Comparison of ENCODE assay signal across 14 cellular contexts in genomic region chr17:135022-135421, GRCh38. TPM values are rescaled to one million over a fixed set of nuclear protein-coding genes. Genes with fewer than 3 reads are reported as not detected.
DNase-seq lines count a peak whose midpoint lies in the region; ATAC-seq and TF ChIP-seq lines count a peak whose summit lies in the region.
"Not testable (repeated sequence)": the region's sequence is repeated elsewhere in the genome, so short reads cannot be mapped to it uniquely, and the experiment has no call there.
"Had no signal": no experiment of that assay in that cellular context is flagged by ENCODE, and none has a peak within 500 bp of the region (broad histone marks: within the 10 kb centered on the region; RNA-seq: fewer than 3 reads in every experiment).

No MANE protein-coding gene starts in this region.

- peak; percentile 51 for DNase-seq in activated CD8-positive, alpha-beta memory T cell treated with anti-CD3 and anti-CD28 coated beads for 24 hours
- peak; percentile 55 for DNase-seq in chondrocyte (ENCODE audit: low spot score)
- DNase-seq in lower lobe of right lung: peak; percentile 17
- DNase-seq in omental fat pad (ENCODE audit: low spot score): peak; percentile 14
- DNase-seq in spleen: peak; percentile 45
- peak; percentile 36 for DNase-seq in ureter (ENCODE audit: low spot score)

- ATAC-seq in lower lobe of right lung; omental fat pad (ENCODE audit: low FRiP score): not testable (repeated sequence)

- not testable (repeated sequence) for TF ChIP-seq POLR2A in spleen (IDR thresholded peaks at IDR 0.05)

- not testable (repeated sequence) for H3K27me3 ChIP-seq in lower lobe of right lung (ENCODE audit: low read depth); spleen (replicated peaks in 1 of 7)

- H3K4me1 ChIP-seq in lower lobe of right lung, spleen: not testable (repeated sequence)

- intact Hi-C loops in lower lobe of right lung (cut with DNase I); spleen (cut with DNase I; ENCODE audit: low total_unique reads): not testable (repeated sequence)

- H3K27ac ChIP-seq in lower lobe of right lung, spleen: not testable (repeated sequence)

- not testable (repeated sequence) for H3K9me3 Mint-ChIP-seq in chondrocyte (ENCODE audit: low read depth)

- WGBS in spleen, 5 donors: 81 to 93% (median 87%) methylated on average over 6 of the region's 6 CpGs

- H3K36me3 ChIP-seq in lower lobe of right lung, spleen: not testable (repeated sequence)

- not testable (repeated sequence) for H3K36me3 Mint-ChIP-seq in chondrocyte (ENCODE audit: low read depth)

- H3K4me3 Mint-ChIP-seq in chondrocyte (ENCODE audit: unreplicated experiment): not testable (repeated sequence)

- not testable (repeated sequence) for H3K27ac Mint-ChIP-seq in chondrocyte (ENCODE audit: unreplicated experiment)

- not testable (repeated sequence) for H3K4me1 Mint-ChIP-seq in chondrocyte (ENCODE audit: low read depth)

- not testable (repeated sequence) for H3K27me3 Mint-ChIP-seq in chondrocyte (ENCODE audit: low read depth)

- TF ChIP-seq CTCF in chondrocyte (IDR thresholded peaks at IDR 0.05); lower lobe of right lung (IDR thresholded peaks at IDR 0.05); omental fat pad (IDR thresholded peaks at IDR 0.05); spleen (IDR thresholded peaks at IDR 0.05 in 8 of 11, conservative IDR thresholded peaks at IDR 0.05 in 3 of 11): not testable (repeated sequence)

- H3K9me3 ChIP-seq in lower lobe of right lung, spleen: not testable (repeated sequence)

- H3K4me3 ChIP-seq in lower lobe of right lung, spleen: not testable (repeated sequence)

RNA-seq across cellular contexts. Expression of gene SCGB1C2, which starts 2.3 kb away (rescaled TPM):
- total RNA-seq in chondrocyte: not detected in 3 replicates
- not detected for total RNA-seq in lower lobe of right lung
- not detected for total RNA-seq in omental fat pad
- not detected for total RNA-seq in spleen
- not detected for polyA plus RNA-seq in spleen
- not detected for total RNA-seq in ureter
- total RNA-seq: CD4-positive, alpha-beta T cell; CD8-positive, alpha-beta memory T cell; GM12878; GM23248; H1; H7 had no signal
- polyA plus RNA-seq: A549; CD14-positive monocyte; CD8-positive, alpha-beta memory T cell; GM12878; GM23248; H1 had no signal

RNA-seq across cellular contexts. Expression of gene DOC2B, which starts 46.4 kb away (rescaled TPM):
- total RNA-seq in chondrocyte (0.31 to 0.64 TPM (median 0.32 TPM) in 3 replicates), lower lobe of right lung (6.2 TPM), omental fat pad (10 to 100 TPM in 2 of 4 donors, 1 to 10 TPM in 2; 4.9 to 41.9 (median 19.3) TPM), spleen (10 to 100 TPM in 3 of 7 donors, 1 to 10 TPM in 4; 3.0 to 17.0 (median 7.5) TPM), ureter (23.5 TPM)
- 1 to 10 TPM in 2 of 3 donors, under 1 TPM in 1; 0.91 to 3.1 (median 1.1) TPM for polyA plus RNA-seq in spleen
- total RNA-seq: GM12878, GM23248 had no signal
- polyA plus RNA-seq: CD8-positive, alpha-beta memory T cell; GM12878 had no signal
